ENCODE assay signal across 32 cellular contexts in genomic region chr4:13143704-13144103, GRCh38.
"Had no signal": no experiment of that assay in that cellular context is flagged by ENCODE, and none has a peak within 500 bp of the region (broad histone marks: within the 10 kb centered on the region; RNA-seq: fewer than 3 reads in every experiment).

No MANE protein-coding gene starts in this region.

- DNase-seq: activated CD4-positive, alpha-beta T cell treated with anti-CD3 and anti-CD28 coated beads for 36 hours; activated CD4-positive, alpha-beta T cell treated with anti-CD3 and anti-CD28 coated beads, Interleukin-2, amount 10 ng/mL, durations not matched to agents 7 days and 5 days; activated CD4-positive, alpha-beta T cell treated with anti-CD3 and anti-CD28 coated beads, Interleukin-2, amount 50 U/mL, for 48 hours; activated CD8-positive, alpha-beta T cell treated with anti-CD3 and anti-CD28 coated beads, Interleukin-2, amount 10 ng/mL, durations not matched to agents 7 days and 5 days; activated gamma-delta T cell; activated naive CD4-positive, alpha-beta T cell treated with Interleukin-2 at 50 U/mL for 16 hours; activated naive CD8-positive, alpha-beta T cell treated with anti-CD3 and anti-CD28 coated beads, Interleukin-2, amount 10 ng/mL, durations not matched to agents 7 days and 5 days; activated T-cell treated with anti-CD3 and anti-CD28 coated beads, Interleukin-2, amount 50 U/mL, for 24 hours; amygdala; Karpas-422; KBM-7; NCI-H1048; NCI-H1105 treated with DMSO at 0.1 percent for 48 hours; NCI-H1436; NCI-H1694; NCI-H1930; NCI-H2081 treated with DMSO at 0.1 percent for 48 hours; NCI-H345; NCI-H524 treated with DMSO at 0.1 percent for 48 hours; NCI-H748 treated with DMSO at 0.1 percent for 48 hours; PC-9; Right ventricle myocardium superior had no signal

- H3K9me3 Mint-ChIP-seq: activated CD4-positive, alpha-beta T cell treated with anti-CD3 and anti-CD28 coated beads, Interleukin-2, amount 10 ng/mL, durations not matched to agents 7 days and 5 days; activated naive CD4-positive, alpha-beta T cell treated with anti-CD3 and anti-CD28 coated beads, Interleukin-2, amount 50 U/mL, for 24 hours; activated naive CD8-positive, alpha-beta T cell treated with anti-CD3 and anti-CD28 coated beads, Interleukin-2, amount 10 ng/mL, durations not matched to agents 7 days and 5 days; activated T-cell treated with anti-CD3 and anti-CD28 coated beads, Interleukin-2, amount 50 U/mL, for 24 hours; activated T-helper 2 cell treated with anti-CD3 and anti-CD28 coated beads, Interferon-gamma antibody, Interleukin-2, Interleukin-4, amounts not matched to agents 10 μg/mL and 5 μg/mL and 100 μg/mL, durations not matched to agents 14 hours and 24 hours and 36 hours; central memory CD8-positive, alpha-beta T cell; T-helper 2 cell treated with Interferon-gamma antibody and Interleukin-4, amounts not matched to agents 5 μg/mL and 100 μg/mL, for 36 hours; WTC11 had no signal

- H3K36me3 ChIP-seq: ascending aorta, cardiac muscle cell had no signal

- H3K36me3 Mint-ChIP-seq: activated naive CD4-positive, alpha-beta T cell treated with anti-CD3 and anti-CD28 coated beads, Interleukin-2, amount 50 U/mL, for 24 hours; activated naive CD8-positive, alpha-beta T cell treated with anti-CD3 and anti-CD28 coated beads, Interleukin-2, amount 10 ng/mL, durations not matched to agents 7 days and 5 days; WTC11 had no signal

- H3K9me3 ChIP-seq: ascending aorta had no signal

- H3K27ac Mint-ChIP-seq: activated CD4-positive, alpha-beta T cell treated with anti-CD3 and anti-CD28 coated beads for 36 hours; activated CD4-positive, alpha-beta T cell treated with anti-CD3 and anti-CD28 coated beads, Interleukin-2, amount 10 ng/mL, durations not matched to agents 7 days and 5 days; activated CD8-positive, alpha-beta T cell treated with anti-CD3 and anti-CD28 coated beads, Interleukin-2, amount 10 ng/mL, durations not matched to agents 7 days and 5 days; activated naive CD4-positive, alpha-beta T cell treated with anti-CD3 and anti-CD28 coated beads, Interleukin-2, amount 50 U/mL, for 24 hours; activated naive CD8-positive, alpha-beta T cell treated with anti-CD3 and anti-CD28 coated beads, Interleukin-2, amount 10 ng/mL, durations not matched to agents 7 days and 5 days; activated T-cell treated with anti-CD3 and anti-CD28 coated beads, Interleukin-2, amount 50 U/mL, for 24 hours; activated T-helper 2 cell treated with anti-CD3 and anti-CD28 coated beads, Interferon-gamma antibody, Interleukin-2, Interleukin-4, amounts not matched to agents 10 μg/mL and 5 μg/mL and 100 μg/mL, durations not matched to agents 14 hours and 24 hours and 36 hours; T-helper 2 cell treated with Interferon-gamma antibody and Interleukin-4, amounts not matched to agents 5 μg/mL and 100 μg/mL, for 36 hours; WTC11 had no signal

- H3K27me3 Mint-ChIP-seq: activated CD4-positive, alpha-beta T cell treated with anti-CD3 and anti-CD28 coated beads for 36 hours; activated CD4-positive, alpha-beta T cell treated with anti-CD3 and anti-CD28 coated beads, Interleukin-2, amount 10 ng/mL, durations not matched to agents 7 days and 5 days; activated naive CD4-positive, alpha-beta T cell treated with anti-CD3 and anti-CD28 coated beads, Interleukin-2, amount 50 U/mL, for 24 hours; activated naive CD8-positive, alpha-beta T cell treated with anti-CD3 and anti-CD28 coated beads, Interleukin-2, amount 10 ng/mL, durations not matched to agents 7 days and 5 days; activated T-cell treated with anti-CD3 and anti-CD28 coated beads, Interleukin-2, amount 50 U/mL, for 24 hours; central memory CD8-positive, alpha-beta T cell had no signal

- H2AFZ ChIP-seq: PC-9 had no signal

- H3K4me3 Mint-ChIP-seq: activated CD4-positive, alpha-beta T cell treated with anti-CD3 and anti-CD28 coated beads for 36 hours; activated CD4-positive, alpha-beta T cell treated with anti-CD3 and anti-CD28 coated beads, Interleukin-2, amount 10 ng/mL, durations not matched to agents 7 days and 5 days; activated CD8-positive, alpha-beta T cell treated with anti-CD3 and anti-CD28 coated beads, Interleukin-2, amount 10 ng/mL, durations not matched to agents 7 days and 5 days; activated naive CD4-positive, alpha-beta T cell treated with anti-CD3 and anti-CD28 coated beads, Interleukin-2, amount 50 U/mL, for 24 hours; activated naive CD8-positive, alpha-beta T cell treated with anti-CD3 and anti-CD28 coated beads, Interleukin-2, amount 10 ng/mL, durations not matched to agents 7 days and 5 days; activated T-cell treated with anti-CD3 and anti-CD28 coated beads, Interleukin-2, amount 50 U/mL, for 24 hours; central memory CD8-positive, alpha-beta T cell; T-helper 2 cell treated with Interferon-gamma antibody and Interleukin-4, amounts not matched to agents 5 μg/mL and 100 μg/mL, for 36 hours; WTC11 had no signal

- H3K4me1 ChIP-seq: ascending aorta had no signal

- ATAC-seq: activated CD4-positive, alpha-beta T cell treated with anti-CD3 and anti-CD28 coated beads for 36 hours; activated CD4-positive, CD25-positive, alpha-beta regulatory T cell treated with anti-CD3 and anti-CD28 coated beads, Interleukin-2, amount 50 U/mL, for 24 hours; activated CD8-positive, alpha-beta T cell treated with anti-CD3 and anti-CD28 coated beads, Interleukin-2, amount 10 ng/mL, durations not matched to agents 7 days and 5 days; WTC11 had no signal

- H3K4me3 ChIP-seq: ascending aorta, cardiac muscle cell, PC-9, SK-N-MC had no signal

- H3K27ac ChIP-seq: ascending aorta, cardiac muscle cell, PC-9, RWPE1, SK-N-MC had no signal

- H3K27me3 ChIP-seq: ascending aorta, cardiac muscle cell had no signal

- H3K4me2 ChIP-seq: PC-9 had no signal

- H3K4me1 Mint-ChIP-seq: activated CD4-positive, alpha-beta T cell treated with anti-CD3 and anti-CD28 coated beads for 36 hours; activated CD4-positive, alpha-beta T cell treated with anti-CD3 and anti-CD28 coated beads, Interleukin-2, amount 10 ng/mL, durations not matched to agents 7 days and 5 days; activated naive CD4-positive, alpha-beta T cell treated with anti-CD3 and anti-CD28 coated beads, Interleukin-2, amount 50 U/mL, for 24 hours; activated naive CD8-positive, alpha-beta T cell treated with anti-CD3 and anti-CD28 coated beads, Interleukin-2, amount 10 ng/mL, durations not matched to agents 7 days and 5 days; central memory CD8-positive, alpha-beta T cell; WTC11 had no signal
